In genomic region chr7:157021893-157022680, GRCh38 we compare ENCODE assay signal across 1 cellular context.
A peak's percentile ranks its signal among the peaks of the same experiment; 100 is the strongest.
TF ChIP-seq lines count a peak whose summit lies in the region.

No MANE protein-coding gene starts in this region.

TF ChIP-seq in neural cell, 6 proteins besides CTCF, POLR2A, EP300 and RAD21 (continued from another document):
- TF ChIP-seq, protein P1, sequence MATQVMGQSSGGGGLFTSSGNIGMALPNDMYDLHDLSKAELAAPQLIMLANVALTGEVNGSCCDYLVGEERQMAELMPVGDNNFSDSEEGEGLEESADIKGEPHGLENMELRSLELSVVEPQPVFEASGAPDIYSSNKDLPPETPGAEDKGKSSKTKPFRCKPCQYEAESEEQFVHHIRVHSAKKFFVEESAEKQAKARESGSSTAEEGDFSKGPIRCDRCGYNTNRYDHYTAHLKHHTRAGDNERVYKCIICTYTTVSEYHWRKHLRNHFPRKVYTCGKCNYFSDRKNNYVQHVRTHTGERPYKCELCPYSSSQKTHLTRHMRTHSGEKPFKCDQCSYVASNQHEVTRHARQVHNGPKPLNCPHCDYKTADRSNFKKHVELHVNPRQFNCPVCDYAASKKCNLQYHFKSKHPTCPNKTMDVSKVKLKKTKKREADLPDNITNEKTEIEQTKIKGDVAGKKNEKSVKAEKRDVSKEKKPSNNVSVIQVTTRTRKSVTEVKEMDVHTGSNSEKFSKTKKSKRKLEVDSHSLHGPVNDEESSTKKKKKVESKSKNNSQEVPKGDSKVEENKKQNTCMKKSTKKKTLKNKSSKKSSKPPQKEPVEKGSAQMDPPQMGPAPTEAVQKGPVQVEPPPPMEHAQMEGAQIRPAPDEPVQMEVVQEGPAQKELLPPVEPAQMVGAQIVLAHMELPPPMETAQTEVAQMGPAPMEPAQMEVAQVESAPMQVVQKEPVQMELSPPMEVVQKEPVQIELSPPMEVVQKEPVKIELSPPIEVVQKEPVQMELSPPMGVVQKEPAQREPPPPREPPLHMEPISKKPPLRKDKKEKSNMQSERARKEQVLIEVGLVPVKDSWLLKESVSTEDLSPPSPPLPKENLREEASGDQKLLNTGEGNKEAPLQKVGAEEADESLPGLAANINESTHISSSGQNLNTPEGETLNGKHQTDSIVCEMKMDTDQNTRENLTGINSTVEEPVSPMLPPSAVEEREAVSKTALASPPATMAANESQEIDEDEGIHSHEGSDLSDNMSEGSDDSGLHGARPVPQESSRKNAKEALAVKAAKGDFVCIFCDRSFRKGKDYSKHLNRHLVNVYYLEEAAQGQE (IDR thresholded peaks at IDR 0.05; ENCODE audit: borderline replicate concordance) = no peak
- TF ChIP-seq EZH2 (IDR thresholded peaks at IDR 0.05; ENCODE audit: borderline replicate concordance, insufficient read depth, low read length, poor library complexity, severe bottlenecking) (peak; percentile 98), POLR2AphosphoS5 (IDR thresholded peaks at IDR 0.05) (no peak), SMC3 (conservative IDR thresholded peaks at IDR 0.05; ENCODE audit: poor library complexity) (no peak), MXI1 (conservative IDR thresholded peaks at IDR 0.05; ENCODE audit: poor library complexity, severe bottlenecking) (no peak)
